ENCODE assay signal across 8 cellular contexts in the genomic region with DNA sequence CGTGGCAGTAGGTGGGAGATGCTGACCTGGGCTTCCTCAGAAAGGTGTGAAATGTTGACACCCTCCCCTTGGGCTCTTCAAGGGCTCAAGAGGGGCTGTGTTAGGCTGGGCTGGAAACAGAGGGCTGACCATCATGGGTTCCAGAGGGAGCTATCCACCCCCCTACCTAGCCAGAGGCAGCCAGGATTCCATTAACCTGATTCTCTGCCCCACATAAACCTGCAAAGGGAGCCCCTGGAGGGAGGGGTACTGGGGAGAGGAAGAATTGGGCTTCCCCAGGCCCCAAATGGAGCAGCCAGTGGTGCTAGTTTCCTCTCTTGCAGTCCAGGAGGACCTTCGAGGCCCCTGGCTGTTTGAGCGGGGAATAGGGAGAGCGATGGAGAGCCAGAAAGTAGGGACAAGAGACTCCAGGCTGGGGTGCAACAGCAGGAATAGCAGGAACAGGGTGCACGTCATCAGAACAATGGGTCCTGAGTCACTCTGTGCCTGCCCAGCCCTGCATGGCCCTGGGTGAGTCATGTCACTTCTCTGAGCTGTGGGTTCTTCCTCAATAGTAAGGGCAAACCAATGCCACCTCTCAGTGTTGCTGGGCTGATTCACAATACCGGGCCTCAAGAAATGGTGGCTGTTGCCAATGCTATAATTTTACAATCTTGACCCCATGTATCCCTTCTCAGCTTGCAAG.
DNase-seq lines count a peak whose midpoint lies in the region; ATAC-seq lines count a peak whose summit lies in the region.

No MANE protein-coding gene starts in this region.

- DNase-seq in EH (ENCODE audit: low read depth): peak; percentile 95
- DNase-seq in NCI-H226: peak; percentile 22
- peak; percentile 41 to 94 for DNase-seq in dermis microvascular lymphatic vessel endothelial cell (ENCODE audit: low read depth in 2 of 2)
- peak; percentile 77 for DNase-seq in posterior vena cava (ENCODE audit: low spot score)
- DNase-seq in NCI-H2081 (lab: John Stamatoyannopoulos, UW): no peak
- DNase-seq in pons (ENCODE audit: low spot score): no peak

- intact Hi-C loops in posterior vena cava (cut with DNase I): no loop called here

- ATAC-seq in HG02938 (IDR thresholded peaks at IDR 0.05; ENCODE audit: unreplicated experiment) (no peak), GM19023 (IDR thresholded peaks at IDR 0.05; ENCODE audit: unreplicated experiment) (no peak)

Comparison
In these comparisons a context has a peak if more than half of its experiments do, and no peak if none do; other contexts are left out.
1. DNase-seq: peak in EH (single experiment), NCI-H226 (single experiment), dermis microvascular lymphatic vessel endothelial cell (2 of 2) and posterior vena cava (single experiment); none in NCI-H2081 (0 of 2) and pons (single experiment).